Comparison of ENCODE assay signal across 12 cellular contexts in the genomic region with DNA sequence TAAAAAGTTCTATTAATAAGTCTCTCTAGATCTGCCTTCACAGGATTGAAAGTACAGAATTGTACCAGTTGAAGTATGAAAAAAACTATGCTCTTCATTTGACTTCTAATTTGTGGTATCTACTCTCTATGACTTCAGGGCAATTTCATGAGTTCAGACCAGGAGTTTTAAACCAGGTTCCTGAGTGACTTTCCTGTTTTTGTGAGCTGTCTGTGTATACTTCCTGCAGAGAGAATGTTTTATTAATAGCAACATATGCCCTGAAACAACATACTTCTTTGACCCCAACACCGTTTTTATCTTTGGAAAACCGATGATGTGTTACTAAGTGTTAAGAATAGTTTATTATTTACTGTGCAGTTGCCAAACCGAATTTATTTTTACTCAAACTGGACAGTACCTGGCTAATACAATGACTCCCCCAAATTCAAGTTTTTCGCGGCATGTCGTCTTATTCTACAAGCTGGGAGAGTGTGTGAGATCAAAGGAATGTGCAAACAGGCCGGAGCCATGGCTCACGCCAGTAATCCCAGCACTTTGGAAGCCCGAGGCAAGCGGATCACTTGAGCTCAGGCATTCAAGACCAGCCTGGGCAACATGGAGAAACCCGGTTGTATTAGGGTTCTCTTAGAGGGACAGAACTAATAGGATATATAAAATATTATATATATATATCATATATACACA. TPM values are rescaled to one million over a fixed set of nuclear protein-coding genes. Genes with fewer than 3 reads are reported as not detected.
DNase-seq lines count a peak whose midpoint lies in the region; ATAC-seq, FAIRE-seq and TF ChIP-seq lines count a peak whose summit lies in the region.
"Had no signal": no experiment of that assay in that cellular context is flagged by ENCODE, and none has a peak within 500 bp of the region (broad histone marks: within the 10 kb centered on the region; RNA-seq: fewer than 3 reads in every experiment).

No MANE protein-coding gene starts in this region.

- POLR2A ChIA-PET in activated CD8-positive, alpha-beta T cell treated with anti-CD3 and anti-CD28 coated beads for 36 hours (lab: Charles Lee) = no interaction called here
- POLR2A ChIA-PET in HEK293T (lab: Yijun Ruan, JAX) = no interaction called here

- peaks cover 2% of the 10 kb centered on the region for H3K4me1 ChIP-seq in right cardiac atrium (ENCODE audit: control insufficient read depth, insufficient read depth, low read length)
- H3K4me1 ChIP-seq in vagina = no peaks in the 10 kb centered on the region
- peaks cover 0 to 2% of the 10 kb centered on the region in 2 donors for H3K4me1 ChIP-seq in small intestine (ENCODE audit: control insufficient read depth in 2 of 2, insufficient read depth in 1 of 2, low read depth in 1 of 2, low read length in 1 of 2)
- H3K4me1 ChIP-seq: uterus had no signal

- peak overlapping the region; percentile 57 for H3K27ac Mint-ChIP-seq in activated CD8-positive, alpha-beta T cell treated with anti-CD3 and anti-CD28 coated beads for 36 hours

- WGBS in right cardiac atrium = 36% methylated on average over 11 of the region's 11 CpGs
- 64 to 71% (median 69%) methylated on average over 11 of the region's 11 CpGs for WGBS in small intestine, 3 donors

- peaks cover 7% of the 10 kb centered on the region for H3K9me3 Mint-ChIP-seq in activated CD8-positive, alpha-beta T cell treated with anti-CD3 and anti-CD28 coated beads for 36 hours

- H3K4me3 ChIP-seq in right cardiac atrium (ENCODE audit: low read length) = peak overlapping the region; percentile 32
- no peak overlapping the region for H3K4me3 ChIP-seq in vagina
- H3K4me3 ChIP-seq in small intestine (ENCODE audit: low read depth in 1 of 2, low read length in 2 of 2) = no peak overlapping the region
- H3K4me3 ChIP-seq: uterus had no signal

- H3K27me3 ChIP-seq in right cardiac atrium (ENCODE audit: control insufficient read depth, insufficient read depth) (no peaks in the 10 kb centered on the region), vagina (no peaks in the 10 kb centered on the region), small intestine (ENCODE audit: control insufficient read depth in 2 of 2, insufficient read depth in 2 of 2, low read length in 2 of 2) (no peaks in the 10 kb centered on the region)
- H3K27me3 ChIP-seq: uterus had no signal

- H3K27ac ChIP-seq in right cardiac atrium (ENCODE audit: low read length) = no peak overlapping the region
- H3K27ac ChIP-seq in vagina = no peak overlapping the region
- H3K27ac ChIP-seq in small intestine (ENCODE audit: low read depth in 1 of 2, low read length in 1 of 2) = peak overlapping the region in 1 of 2 donors; percentile 49
- H3K27ac ChIP-seq: C4-2B, uterus had no signal

- peaks cover 19% of the 10 kb centered on the region for H3K4me1 Mint-ChIP-seq in activated CD8-positive, alpha-beta T cell treated with anti-CD3 and anti-CD28 coated beads for 36 hours (ENCODE audit: low read depth)

- no peak for TF ChIP-seq CTCF in activated CD8-positive, alpha-beta T cell treated with anti-CD3 and anti-CD28 coated beads for 36 hours (IDR thresholded peaks at IDR 0.05)
- no peak for TF ChIP-seq CTCF in vagina (IDR thresholded peaks at IDR 0.05)

- FAIRE-seq in small intestine (lab: Jason Lieb, UNC) = no peak

- H3K27me3 Mint-ChIP-seq in activated CD8-positive, alpha-beta T cell treated with anti-CD3 and anti-CD28 coated beads for 36 hours = no peaks in the 10 kb centered on the region

- H3K36me3 ChIP-seq in vagina (no peaks in the 10 kb centered on the region), small intestine (ENCODE audit: control insufficient read depth in 2 of 2, insufficient read depth in 2 of 2, low read length in 2 of 2) (no peaks in the 10 kb centered on the region)
- H3K36me3 ChIP-seq: uterus had no signal

- H3K4me3 Mint-ChIP-seq in activated CD8-positive, alpha-beta T cell treated with anti-CD3 and anti-CD28 coated beads for 36 hours = peak overlapping the region; percentile 16

- CTCF ChIA-PET in activated CD8-positive, alpha-beta T cell treated with anti-CD3 and anti-CD28 coated beads for 36 hours (lab: Charles Lee) = interaction anchor here (1.1 kb wide), 1 partner anchor 50 kb away, joined by 3 read pairs; no protein-coding TSS in a partner anchor
- CTCF ChIA-PET in HEK293T (lab: Yijun Ruan, JAX) = interaction anchor here (0.5 to 1.0 kb wide), 2 partner anchors 27 to 265 kb away, joined by 4 to 5 read pairs; no protein-coding TSS in a partner anchor

- DNase-seq in right cardiac atrium (no peak), left ventricle myocardium superior (no peak), iris pigment epithelial cell (ENCODE audit: low read depth) (peak; percentile 50), NCI-H2029 treated with DMSO at 0.1 percent for 48 hours (lab: John Stamatoyannopoulos, UW) (no peak), vagina (ENCODE audit: extremely low spot score in 2 of 2) (no peak), HEK293T (ENCODE audit: extremely low spot score) (no peak), small intestine (no peak)
- no peak for DNase-seq in activated CD8-positive, alpha-beta T cell treated with anti-CD3 and anti-CD28 coated beads for 36 hours
- DNase-seq: activated CD4-positive, alpha-beta T cell treated with anti-CD3 and anti-CD28 coated beads, Interleukin-2, amount 50 U/mL, for 48 hours; NCI-H146; uterus had no signal

- H3K9me3 ChIP-seq in right cardiac atrium (ENCODE audit: control insufficient read depth, low read length) = no peaks in the 10 kb centered on the region
- no peaks in the 10 kb centered on the region for H3K9me3 ChIP-seq in vagina
- no peaks in the 10 kb centered on the region for H3K9me3 ChIP-seq in small intestine (ENCODE audit: control insufficient read depth, low read depth)
- H3K9me3 ChIP-seq: uterus had no signal

- intact Hi-C loops in right cardiac atrium (cut with DNase I) (no loop called here), left ventricle myocardium superior (cut with micrococcal nuclease) (no loop called here), vagina (cut with DNase I) (no loop called here)
- intact Hi-C loops in activated CD8-positive, alpha-beta T cell treated with anti-CD3 and anti-CD28 coated beads for 36 hours (cut with micrococcal nuclease) = no loop called here

- no peak for TF ChIP-seq POLR2A in vagina (IDR thresholded peaks at IDR 0.05)

- no peaks in the 10 kb centered on the region for H3K36me3 Mint-ChIP-seq in activated CD8-positive, alpha-beta T cell treated with anti-CD3 and anti-CD28 coated beads for 36 hours (ENCODE audit: low read depth)

- ATAC-seq in right cardiac atrium = no peak
- no peak for ATAC-seq in left ventricle myocardium superior
- no peak for ATAC-seq in activated CD8-positive, alpha-beta T cell treated with anti-CD3 and anti-CD28 coated beads for 36 hours

TF ChIP-seq in HEK293T, 16 proteins besides CTCF, POLR2A, EP300 and RAD21:
- no peak for TF ChIP-seq CTBP1 (IDR thresholded peaks at IDR 0.05; ENCODE audit: borderline replicate concordance)
- no peak for TF ChIP-seq ELF4 (IDR thresholded peaks at IDR 0.05)
- no peak for TF ChIP-seq LEF1 (IDR thresholded peaks at IDR 0.05; ENCODE audit: borderline replicate concordance)
- no peak for TF ChIP-seq NFRKB (IDR thresholded peaks at IDR 0.05)
- TF ChIP-seq TARDBP (IDR thresholded peaks at IDR 0.05) = no peak
- TF ChIP-seq, protein P1, sequence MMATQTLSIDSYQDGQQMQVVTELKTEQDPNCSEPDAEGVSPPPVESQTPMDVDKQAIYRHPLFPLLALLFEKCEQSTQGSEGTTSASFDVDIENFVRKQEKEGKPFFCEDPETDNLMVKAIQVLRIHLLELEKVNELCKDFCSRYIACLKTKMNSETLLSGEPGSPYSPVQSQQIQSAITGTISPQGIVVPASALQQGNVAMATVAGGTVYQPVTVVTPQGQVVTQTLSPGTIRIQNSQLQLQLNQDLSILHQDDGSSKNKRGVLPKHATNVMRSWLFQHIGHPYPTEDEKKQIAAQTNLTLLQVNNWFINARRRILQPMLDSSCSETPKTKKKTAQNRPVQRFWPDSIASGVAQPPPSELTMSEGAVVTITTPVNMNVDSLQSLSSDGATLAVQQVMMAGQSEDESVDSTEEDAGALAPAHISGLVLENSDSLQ (IDR thresholded peaks at IDR 0.05) = no peak
- TF ChIP-seq ARNT (IDR thresholded peaks at IDR 0.05) = no peak
- no peak for TF ChIP-seq FOXM1 (IDR thresholded peaks at IDR 0.05; ENCODE audit: borderline replicate concordance)
- no peak for TF ChIP-seq BHLHE40 (IDR thresholded peaks at IDR 0.05; ENCODE audit: borderline replicate concordance)
- TF ChIP-seq L3MBTL2 (conservative IDR thresholded peaks at IDR 0.05) = no peak
- no peak for TF ChIP-seq ZNF384 (IDR thresholded peaks at IDR 0.05)
- TF ChIP-seq SUZ12 (IDR thresholded peaks at IDR 0.05) = no peak
TF ChIP-seq in HEK293T: peak in this region for 0.

RNA-seq across cellular contexts. Expression of a gene that starts 58.7 kb away (rescaled TPM):
- 10 to 100 TPM; 42.3 to 47.9 (median 43.3) TPM for total RNA-seq in right cardiac atrium
- 11.8 TPM for polyA plus RNA-seq in right cardiac atrium
- total RNA-seq in left ventricle myocardium superior = 39.6 TPM
- 10 to 100 TPM; 35.1 to 38.3 TPM for total RNA-seq in activated CD8-positive, alpha-beta T cell treated with anti-CD3 and anti-CD28 coated beads for 36 hours
- 52.3 TPM for total RNA-seq in vagina
- polyA plus RNA-seq in small intestine = 10 to 100 TPM; 17.5 to 50.8 (median 29.7) TPM
